ENCODE assay signal across 8 cellular contexts in the genomic region with DNA sequence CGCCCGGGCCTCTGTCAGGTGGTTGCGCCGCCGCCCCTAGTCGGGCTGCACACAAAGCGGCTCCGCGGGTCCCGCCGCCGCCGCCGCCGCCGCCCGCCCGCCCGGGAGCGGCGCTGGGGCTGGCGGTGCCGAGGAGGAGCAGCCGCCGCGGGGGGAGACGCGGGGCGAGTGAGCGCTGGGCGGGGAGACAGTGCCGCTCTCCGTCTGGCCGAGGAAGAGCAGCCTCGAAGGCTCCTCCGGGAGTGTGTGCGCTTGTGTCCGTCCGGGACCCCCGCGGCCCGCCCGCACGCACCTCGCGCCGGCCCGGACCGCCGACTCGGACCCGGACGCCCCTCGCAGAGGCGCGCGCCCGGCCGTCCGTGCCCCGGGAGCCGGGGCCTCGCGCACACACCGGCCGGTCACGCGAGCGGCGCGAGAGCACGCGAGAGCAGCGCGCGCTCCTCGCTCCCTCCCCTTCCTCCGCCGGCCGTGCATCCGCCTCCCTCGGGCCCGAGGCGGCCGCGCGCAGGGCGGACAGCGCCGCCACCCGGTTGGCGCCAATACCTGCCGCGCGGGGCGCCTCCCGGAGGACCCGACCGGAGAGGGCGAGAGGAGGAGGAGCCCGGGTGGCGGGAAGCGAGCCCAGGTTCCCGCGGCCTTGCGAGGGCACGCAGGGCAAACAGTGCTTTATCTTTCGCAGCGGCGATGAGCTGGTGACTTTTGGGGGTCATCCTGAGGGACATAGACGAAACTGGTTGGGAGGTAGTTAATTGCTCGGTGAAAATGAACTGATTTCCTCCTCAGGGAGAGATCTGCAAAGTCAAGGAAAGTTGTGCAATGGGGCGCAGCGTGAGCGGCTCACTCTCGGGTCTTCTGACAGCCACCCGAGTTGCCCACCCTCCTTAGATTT. TPM values are rescaled to one million over a fixed set of nuclear protein-coding genes. Genes with fewer than 3 reads are reported as not detected.
DNase-seq lines count a peak whose midpoint lies in the region; ATAC-seq and TF ChIP-seq lines count a peak whose summit lies in the region.

A gene with protein sequence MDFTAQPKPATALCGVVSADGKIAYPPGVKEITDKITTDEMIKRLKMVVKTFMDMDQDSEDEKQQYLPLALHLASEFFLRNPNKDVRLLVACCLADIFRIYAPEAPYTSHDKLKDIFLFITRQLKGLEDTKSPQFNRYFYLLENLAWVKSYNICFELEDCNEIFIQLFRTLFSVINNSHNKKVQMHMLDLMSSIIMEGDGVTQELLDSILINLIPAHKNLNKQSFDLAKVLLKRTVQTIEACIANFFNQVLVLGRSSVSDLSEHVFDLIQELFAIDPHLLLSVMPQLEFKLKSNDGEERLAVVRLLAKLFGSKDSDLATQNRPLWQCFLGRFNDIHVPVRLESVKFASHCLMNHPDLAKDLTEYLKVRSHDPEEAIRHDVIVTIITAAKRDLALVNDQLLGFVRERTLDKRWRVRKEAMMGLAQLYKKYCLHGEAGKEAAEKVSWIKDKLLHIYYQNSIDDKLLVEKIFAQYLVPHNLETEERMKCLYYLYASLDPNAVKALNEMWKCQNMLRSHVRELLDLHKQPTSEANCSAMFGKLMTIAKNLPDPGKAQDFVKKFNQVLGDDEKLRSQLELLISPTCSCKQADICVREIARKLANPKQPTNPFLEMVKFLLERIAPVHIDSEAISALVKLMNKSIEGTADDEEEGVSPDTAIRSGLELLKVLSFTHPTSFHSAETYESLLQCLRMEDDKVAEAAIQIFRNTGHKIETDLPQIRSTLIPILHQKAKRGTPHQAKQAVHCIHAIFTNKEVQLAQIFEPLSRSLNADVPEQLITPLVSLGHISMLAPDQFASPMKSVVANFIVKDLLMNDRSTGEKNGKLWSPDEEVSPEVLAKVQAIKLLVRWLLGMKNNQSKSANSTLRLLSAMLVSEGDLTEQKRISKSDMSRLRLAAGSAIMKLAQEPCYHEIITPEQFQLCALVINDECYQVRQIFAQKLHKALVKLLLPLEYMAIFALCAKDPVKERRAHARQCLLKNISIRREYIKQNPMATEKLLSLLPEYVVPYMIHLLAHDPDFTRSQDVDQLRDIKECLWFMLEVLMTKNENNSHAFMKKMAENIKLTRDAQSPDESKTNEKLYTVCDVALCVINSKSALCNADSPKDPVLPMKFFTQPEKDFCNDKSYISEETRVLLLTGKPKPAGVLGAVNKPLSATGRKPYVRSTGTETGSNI (N-terminal part only) (minus strand): TSS at position 423 of the 889 bp plus-strand sequence. CDS start 1,334 bp downstream, outside the sequence.

- no peaks in the 10 kb centered on the region for H3K9me3 Mint-ChIP-seq in WTC11

- peak within 1 kb of the TSS; percentile 78 for H3K4me3 ChIP-seq in AG04450 (ENCODE audit: low read depth, low read length)
- peak within 1 kb of the TSS; percentile 84 to 86 for H3K4me3 ChIP-seq in cardiac fibroblast (replicated peaks in 1 of 2; ENCODE audit: low read depth in 2 of 2, low read length in 2 of 2)

- DNase-seq in AG04450 (ENCODE audit: low read depth, low spot score), result peak; percentile 54
- peak; percentile 94 for DNase-seq in NCI-H2227 (lab: John Stamatoyannopoulos, UW; ENCODE audit: unreplicated experiment)
- DNase-seq in WTC11 (ENCODE audit: low spot score), result peak; percentile 88
- peak; percentile 84 to 93 for DNase-seq in cardiac fibroblast (ENCODE audit: low read depth in 2 of 2)
- DNase-seq in inferior parietal cortex (ENCODE audit: extremely low spot score), result peak; percentile 91
- peak; percentile 77 to 80 for DNase-seq in stimulated activated CD4-positive, alpha-beta T cell treated with anti-CD3 and anti-CD28 coated beads, Interleukin-12 subunit alpha, Interleukin-12 subunit beta, amount 100 ng/mL, for 24 hours (ENCODE audit: low read depth in 2 of 2)

- H3K36me3 Mint-ChIP-seq in WTC11, result peaks cover 28% of the 10 kb centered on the region

- H3K27ac ChIP-seq in AG04450 (ENCODE audit: low read depth, low read length), result peak within 1 kb of the TSS; percentile 81

- CTCF ChIA-PET in AG04450 (lab: Charles Lee), result interaction anchor here (0.5 to 2.0 kb wide), 54 partner anchors 9 to 745 kb away, joined by 3 to 15 read pairs (median 4); a partner anchor contains a TSS
- CTCF ChIA-PET in WTC11 (lab: Charles Lee), result interaction anchor here (0.6 to 1.5 kb wide), 7 partner anchors 9 to 874 kb away, joined by 3 to 13 read pairs (median 3); a partner anchor contains a TSS

- TF ChIP-seq CTCF in AG04450 (IDR thresholded peaks at IDR 0.05; ENCODE audit: low read depth, low read length), result peak; percentile 71
- peak; percentile 87 for TF ChIP-seq CTCF in WTC11 (IDR thresholded peaks at IDR 0.05)
- peak; percentile 46 for TF ChIP-seq CTCF in cardiac fibroblast (IDR thresholded peaks at IDR 0.05; ENCODE audit: low read depth, low read length)

- H3K4me3 Mint-ChIP-seq in WTC11, result peak within 1 kb of the TSS; percentile 81

- peak within 1 kb of the TSS; percentile 94 for H3K27ac Mint-ChIP-seq in WTC11

- H3K9me3 ChIP-seq in AG04450 (ENCODE audit: control insufficient read depth, insufficient read depth, low read length), result no peaks in the 10 kb centered on the region; the same call in 1 of the 2 replicates

- ATAC-seq in GM18907 (IDR thresholded peaks at IDR 0.05; ENCODE audit: unreplicated experiment) (peak; percentile 76), HG03159 (IDR thresholded peaks at IDR 0.05; ENCODE audit: unreplicated experiment) (peak; percentile 69), WTC11 (peak; percentile 88)

- H3K4me1 Mint-ChIP-seq in WTC11, result peaks cover 19% of the 10 kb centered on the region

- no peaks in the 10 kb centered on the region for H3K27me3 Mint-ChIP-seq in WTC11 (ENCODE audit: low read depth)

- POLR2A ChIA-PET in AG04450 (lab: Yijun Ruan, JAX), result no interaction called here
- POLR2A ChIA-PET in WTC11 (lab: Charles Lee), result no interaction called here

- H3K27me3 ChIP-seq in AG04450 (ENCODE audit: control insufficient read depth, insufficient read depth, low read length), result no peaks in the 10 kb centered on the region

TF ChIP-seq in WTC11, 78 proteins besides CTCF, POLR2A, EP300 and RAD21 (continues in another document):
- TF ChIP-seq ZNF671 (CRISPR knock-in tag; IDR thresholded peaks at IDR 0.05) (no peak), ZNF121 (CRISPR knock-in tag; IDR thresholded peaks at IDR 0.05) (no peak), ZNF396 (CRISPR knock-in tag; IDR thresholded peaks at IDR 0.05; ENCODE audit: borderline replicate concordance) (no peak), ATF1 (CRISPR knock-in tag; IDR thresholded peaks at IDR 0.05) (peak; percentile 49; the same call in 1 of the 2 replicates)
- TF ChIP-seq, protein P1, sequence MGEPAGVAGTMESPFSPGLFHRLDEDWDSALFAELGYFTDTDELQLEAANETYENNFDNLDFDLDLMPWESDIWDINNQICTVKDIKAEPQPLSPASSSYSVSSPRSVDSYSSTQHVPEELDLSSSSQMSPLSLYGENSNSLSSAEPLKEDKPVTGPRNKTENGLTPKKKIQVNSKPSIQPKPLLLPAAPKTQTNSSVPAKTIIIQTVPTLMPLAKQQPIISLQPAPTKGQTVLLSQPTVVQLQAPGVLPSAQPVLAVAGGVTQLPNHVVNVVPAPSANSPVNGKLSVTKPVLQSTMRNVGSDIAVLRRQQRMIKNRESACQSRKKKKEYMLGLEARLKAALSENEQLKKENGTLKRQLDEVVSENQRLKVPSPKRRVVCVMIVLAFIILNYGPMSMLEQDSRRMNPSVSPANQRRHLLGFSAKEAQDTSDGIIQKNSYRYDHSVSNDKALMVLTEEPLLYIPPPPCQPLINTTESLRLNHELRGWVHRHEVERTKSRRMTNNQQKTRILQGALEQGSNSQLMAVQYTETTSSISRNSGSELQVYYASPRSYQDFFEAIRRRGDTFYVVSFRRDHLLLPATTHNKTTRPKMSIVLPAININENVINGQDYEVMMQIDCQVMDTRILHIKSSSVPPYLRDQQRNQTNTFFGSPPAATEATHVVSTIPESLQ (CRISPR knock-in tag; IDR thresholded peaks at IDR 0.05), result no peak
- TF ChIP-seq, protein P2, sequence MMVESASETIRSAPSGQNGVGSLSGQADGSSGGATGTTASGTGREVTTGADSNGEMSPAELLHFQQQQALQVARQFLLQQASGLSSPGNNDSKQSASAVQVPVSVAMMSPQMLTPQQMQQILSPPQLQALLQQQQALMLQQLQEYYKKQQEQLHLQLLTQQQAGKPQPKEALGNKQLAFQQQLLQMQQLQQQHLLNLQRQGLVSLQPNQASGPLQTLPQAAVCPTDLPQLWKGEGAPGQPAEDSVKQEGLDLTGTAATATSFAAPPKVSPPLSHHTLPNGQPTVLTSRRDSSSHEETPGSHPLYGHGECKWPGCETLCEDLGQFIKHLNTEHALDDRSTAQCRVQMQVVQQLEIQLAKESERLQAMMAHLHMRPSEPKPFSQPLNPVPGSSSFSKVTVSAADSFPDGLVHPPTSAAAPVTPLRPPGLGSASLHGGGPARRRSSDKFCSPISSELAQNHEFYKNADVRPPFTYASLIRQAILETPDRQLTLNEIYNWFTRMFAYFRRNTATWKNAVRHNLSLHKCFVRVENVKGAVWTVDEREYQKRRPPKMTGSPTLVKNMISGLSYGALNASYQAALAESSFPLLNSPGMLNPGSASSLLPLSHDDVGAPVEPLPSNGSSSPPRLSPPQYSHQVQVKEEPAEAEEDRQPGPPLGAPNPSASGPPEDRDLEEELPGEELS (CRISPR knock-in tag; IDR thresholded peaks at IDR 0.05), result no peak; the same call in 1 of the 2 replicates
- TF ChIP-seq, protein P3, sequence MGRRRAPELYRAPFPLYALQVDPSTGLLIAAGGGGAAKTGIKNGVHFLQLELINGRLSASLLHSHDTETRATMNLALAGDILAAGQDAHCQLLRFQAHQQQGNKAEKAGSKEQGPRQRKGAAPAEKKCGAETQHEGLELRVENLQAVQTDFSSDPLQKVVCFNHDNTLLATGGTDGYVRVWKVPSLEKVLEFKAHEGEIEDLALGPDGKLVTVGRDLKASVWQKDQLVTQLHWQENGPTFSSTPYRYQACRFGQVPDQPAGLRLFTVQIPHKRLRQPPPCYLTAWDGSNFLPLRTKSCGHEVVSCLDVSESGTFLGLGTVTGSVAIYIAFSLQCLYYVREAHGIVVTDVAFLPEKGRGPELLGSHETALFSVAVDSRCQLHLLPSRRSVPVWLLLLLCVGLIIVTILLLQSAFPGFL (CRISPR knock-in tag; IDR thresholded peaks at IDR 0.05; ENCODE audit: borderline replicate concordance), result no peak
- TF ChIP-seq, protein P4, sequence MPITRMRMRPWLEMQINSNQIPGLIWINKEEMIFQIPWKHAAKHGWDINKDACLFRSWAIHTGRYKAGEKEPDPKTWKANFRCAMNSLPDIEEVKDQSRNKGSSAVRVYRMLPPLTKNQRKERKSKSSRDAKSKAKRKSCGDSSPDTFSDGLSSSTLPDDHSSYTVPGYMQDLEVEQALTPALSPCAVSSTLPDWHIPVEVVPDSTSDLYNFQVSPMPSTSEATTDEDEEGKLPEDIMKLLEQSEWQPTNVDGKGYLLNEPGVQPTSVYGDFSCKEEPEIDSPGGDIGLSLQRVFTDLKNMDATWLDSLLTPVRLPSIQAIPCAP (CRISPR knock-in tag; IDR thresholded peaks at IDR 0.05), result 0 out of 2 replicates have a peak, but pooled peaks have one; percentile 12

RNA-seq across cellular contexts. Expression of the gene that starts here (rescaled TPM):
- 38.2 and 49.5 TPM in 2 replicates for polyA plus RNA-seq in AG04450 (2011; rRNA removed)
- 43.7 and 72.9 TPM in 2 replicates for polyA minus RNA-seq in AG04450 (2011; rRNA and poly(A)+ RNA removed)
- total RNA-seq in WTC11 (2021), result 61.7 to 64.6 TPM (median 63.0 TPM) in 3 replicates

Comparison
In these comparisons a context has a peak if more than half of its experiments do, and no peak if none do; other contexts are left out.
1. Peak in every context shown above with its lines: DNase-seq, ATAC-seq, H3K4me3 ChIP-seq and H3K27ac ChIP-seq.